ENCODE assay signal across 19 cellular contexts in the genomic region with DNA sequence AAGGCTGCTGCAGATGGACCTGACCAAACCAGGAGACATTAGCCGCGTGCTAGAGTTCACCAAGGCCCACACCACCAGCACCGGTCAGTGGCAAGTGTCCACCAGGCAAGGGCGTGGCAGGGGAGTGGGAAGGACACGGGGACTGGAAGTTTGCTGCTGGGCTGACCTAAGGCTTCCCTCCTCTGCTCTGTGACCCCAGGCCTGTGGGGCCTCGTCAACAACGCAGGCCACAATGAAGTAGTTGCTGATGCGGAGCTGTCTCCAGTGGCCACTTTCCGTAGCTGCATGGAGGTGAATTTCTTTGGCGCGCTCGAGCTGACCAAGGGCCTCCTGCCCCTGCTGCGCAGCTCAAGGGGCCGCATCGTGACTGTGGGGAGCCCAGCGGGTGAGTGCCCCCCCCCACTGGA. TPM values are rescaled to one million over a fixed set of nuclear protein-coding genes. Genes with fewer than 3 reads are reported as not detected.
DNase-seq lines count a peak whose midpoint lies in the region; ATAC-seq and TF ChIP-seq lines count a peak whose summit lies in the region.
"Had no signal": no experiment of that assay in that cellular context is flagged by ENCODE, and none has a peak within 500 bp of the region (broad histone marks: within the 10 kb centered on the region; RNA-seq: fewer than 3 reads in every experiment).

No MANE protein-coding gene starts in this region.

- H3K4me1 ChIP-seq in Caco-2: peaks cover 7% of the 10 kb centered on the region; the same call in 1 of the 2 replicates

- no peak overlapping the region for H3K4me3 Mint-ChIP-seq in CD14-positive monocyte
- no peak overlapping the region for H3K4me3 Mint-ChIP-seq in T-helper 17 cell
- H3K4me3 Mint-ChIP-seq in progenitor cell of endocrine pancreas (ENCODE audit: low read depth): no peak overlapping the region
- no peak overlapping the region for H3K4me3 Mint-ChIP-seq in Caco-2 (ENCODE audit: unreplicated experiment)
- no peak overlapping the region for H3K4me3 Mint-ChIP-seq in activated T-cell treated with anti-CD3 and anti-CD28 coated beads, Interleukin-2, amount 50 U/mL, for 72 hours

- intact Hi-C loops in CD14-positive monocyte (cut with micrococcal nuclease): no loop called here
- intact Hi-C loops in Caco-2 (cut with micrococcal nuclease; ENCODE audit: unreplicated experiment): no loop called here

- H3K9me3 Mint-ChIP-seq in CD14-positive monocyte: peaks cover 0 to 10% (median 0%) of the 10 kb centered on the region in 7 donors
- H3K9me3 Mint-ChIP-seq in progenitor cell of endocrine pancreas (ENCODE audit: low read depth): no peaks in the 10 kb centered on the region
- H3K9me3 Mint-ChIP-seq in Caco-2 (ENCODE audit: unreplicated experiment): no peaks in the 10 kb centered on the region
- no peaks in the 10 kb centered on the region for H3K9me3 Mint-ChIP-seq in activated T-cell treated with anti-CD3 and anti-CD28 coated beads, Interleukin-2, amount 50 U/mL, for 72 hours
- H3K9me3 Mint-ChIP-seq: CD4-positive, alpha-beta memory T cell had no signal

- ATAC-seq in T-helper 17 cell: no peak
- no peak for ATAC-seq in activated T-cell treated with anti-CD3 and anti-CD28 coated beads, Interleukin-2, amount 50 U/mL, for 72 hours (replicated peaks in 1 of 2)

- no peak for TF ChIP-seq CTCF in CD14-positive monocyte (IDR thresholded peaks at IDR 0.05)
- TF ChIP-seq CTCF in progenitor cell of endocrine pancreas (IDR thresholded peaks at IDR 0.05; ENCODE audit: unreplicated experiment): no peak
- TF ChIP-seq CTCF in Caco-2 (IDR thresholded peaks at IDR 0.05; ENCODE audit: insufficient read depth in 1 of 2, low read depth in 1 of 2, low read length in 1 of 2, severe bottlenecking in 1 of 2, unreplicated experiment in 1 of 2): no peak

- no peak overlapping the region for H3K4me3 ChIP-seq in Caco-2 (ENCODE audit: low read depth, low read length)

- H3K9me3 ChIP-seq in T-helper 17 cell (ENCODE audit: control insufficient read depth, low read length, poor library complexity, severe bottlenecking) (no peaks in the 10 kb centered on the region), Caco-2 (no peaks in the 10 kb centered on the region)

- H3K4me1 Mint-ChIP-seq in CD14-positive monocyte (peaks cover 27% of the 10 kb centered on the region), T-helper 17 cell (peaks cover 8% of the 10 kb centered on the region), progenitor cell of endocrine pancreas (ENCODE audit: low read depth) (peaks cover 13% of the 10 kb centered on the region), Caco-2 (ENCODE audit: low read depth, unreplicated experiment) (no peaks in the 10 kb centered on the region)
- peaks cover 16% of the 10 kb centered on the region for H3K4me1 Mint-ChIP-seq in activated T-cell treated with anti-CD3 and anti-CD28 coated beads, Interleukin-2, amount 50 U/mL, for 72 hours (ENCODE audit: low read depth)

- DNase-seq in CD14-positive monocyte (ENCODE audit: low spot score) (no peak), T-helper 17 cell (no peak), iPS-NIHi11 (ENCODE audit: low spot score) (peak; percentile 29), progenitor cell of endocrine pancreas (ENCODE audit: low spot score, unreplicated experiment) (no peak), Caco-2 (no peak), COLO829 (ENCODE audit: low spot score) (no peak)
- DNase-seq in activated T-cell treated with anti-CD3 and anti-CD28 coated beads, Interleukin-2, amount 50 U/mL, for 72 hours: no peak
- DNase-seq in effector CD8-positive, alpha-beta T cell (lab: John Stamatoyannopoulos, UW): no peak
- DNase-seq: CD4-positive, alpha-beta memory T cell; DMS79; NCI-H187; NCI-H226; NCI-H526; OCI-M1; RPMI8226; SIG-M5 had no signal

- BruUV-seq in Caco-2 (replicated peaks; lab: Mats Ljungman, UMichigan): no TSS peak

- POLR2A ChIA-PET in Caco-2 (lab: Charles Lee): no interaction called here

- H3K27ac Mint-ChIP-seq in CD14-positive monocyte (peak overlapping the region in 4 of 7 donors; percentile 33 to 83 (median 80)), T-helper 17 cell (peak overlapping the region; percentile 76), progenitor cell of endocrine pancreas (peak overlapping the region; percentile 49), Caco-2 (ENCODE audit: unreplicated experiment) (no peak overlapping the region)
- H3K27ac Mint-ChIP-seq in activated T-cell treated with anti-CD3 and anti-CD28 coated beads, Interleukin-2, amount 50 U/mL, for 72 hours: no peak overlapping the region

- H3K27me3 ChIP-seq in Caco-2 (replicated peaks; ENCODE audit: control insufficient read depth, insufficient read depth, low read length): no peaks in the 10 kb centered on the region

- peaks cover 5% of the 10 kb centered on the region for H3K36me3 ChIP-seq in Caco-2 (ENCODE audit: control insufficient read depth, insufficient read depth, low read length)

- H3K36me3 Mint-ChIP-seq in CD14-positive monocyte (peaks cover 51 to 72% of the 10 kb centered on the region in 2 donors), T-helper 17 cell (ENCODE audit: low read depth) (peaks cover 7% of the 10 kb centered on the region), progenitor cell of endocrine pancreas (ENCODE audit: insufficient read depth) (peaks cover 3% of the 10 kb centered on the region), Caco-2 (ENCODE audit: insufficient read depth, unreplicated experiment) (peaks cover 16% of the 10 kb centered on the region)
- H3K36me3 Mint-ChIP-seq in activated T-cell treated with anti-CD3 and anti-CD28 coated beads, Interleukin-2, amount 50 U/mL, for 72 hours (ENCODE audit: insufficient read depth in 2 of 2): peaks cover 0 to 2% of the 10 kb centered on the region in 2 donors

- H3K27me3 Mint-ChIP-seq in CD14-positive monocyte (ENCODE audit: low read depth in 3 of 3) (peaks cover 19 to 23% (median 20%) of the 10 kb centered on the region in 3 donors), T-helper 17 cell (no peaks in the 10 kb centered on the region), progenitor cell of endocrine pancreas (no peaks in the 10 kb centered on the region), Caco-2 (ENCODE audit: insufficient read depth, unreplicated experiment) (no peaks in the 10 kb centered on the region)
- H3K27me3 Mint-ChIP-seq in activated T-cell treated with anti-CD3 and anti-CD28 coated beads, Interleukin-2, amount 50 U/mL, for 72 hours (ENCODE audit: low read depth): no peaks in the 10 kb centered on the region

- CTCF ChIA-PET in Caco-2 (lab: Charles Lee): interaction anchor here (0.6 to 0.9 kb wide), 3 partner anchors 15 to 109 kb away, joined by 3 read pairs; partner anchors contain the start of gene TPPP3

RNA-seq across cellular contexts. Expression of gene HSD11B2, which starts 4.8 kb away (rescaled TPM):
- not detected for polyA plus RNA-seq in CD14-positive monocyte
- total RNA-seq in T-helper 17 cell (not detected), progenitor cell of endocrine pancreas (38.7 and 44.5 TPM in 2 replicates), Caco-2 (2022) (11.3 and 12.3 TPM in 2 replicates)
- total RNA-seq in activated T-cell treated with anti-CD3 and anti-CD28 coated beads, Interleukin-2, amount 50 U/mL, for 72 hours: 1 to 10 TPM in 1 of 2 donors, under 1 TPM in 1; 0.53 to 1.1 TPM
- total RNA-seq: CD4-positive, alpha-beta memory T cell had no signal

RNA-seq across cellular contexts. Expression of gene ZDHHC1, which starts 19.5 kb away (rescaled TPM):
- 10 to 100 TPM in 1 of 2 donors, 1 to 10 TPM in 1; 6.0 to 14.2 TPM for polyA plus RNA-seq in CD14-positive monocyte
- total RNA-seq in T-helper 17 cell (under 1 TPM in 1 of 2 donors, not detected in 1; 0.35 TPM), progenitor cell of endocrine pancreas (16.5 and 17.0 TPM in 2 replicates), Caco-2 (2022) (1.0 and 1.3 TPM in 2 replicates)
- total RNA-seq in activated T-cell treated with anti-CD3 and anti-CD28 coated beads, Interleukin-2, amount 50 U/mL, for 72 hours: 1 to 10 TPM; 1.9 to 2.1 TPM
- total RNA-seq: CD4-positive, alpha-beta memory T cell had no signal
- polyA plus RNA-seq: CD4-positive, alpha-beta memory T cell had no signal

RNA-seq across cellular contexts. Expression of gene TPPP3, which starts 42.5 kb away (rescaled TPM):
- 100 to 1,000 TPM in 1 of 2 donors, 10 to 100 TPM in 1; 63.1 to 123 TPM for polyA plus RNA-seq in CD14-positive monocyte
- total RNA-seq in T-helper 17 cell (under 1 TPM; 0.29 to 0.70 TPM), progenitor cell of endocrine pancreas (17.5 and 26.8 TPM in 2 replicates), Caco-2 (2022) (0.39 and 0.56 TPM in 2 replicates)
- under 1 TPM in 1 of 2 donors, not detected in 1; 0.16 TPM for total RNA-seq in activated T-cell treated with anti-CD3 and anti-CD28 coated beads, Interleukin-2, amount 50 U/mL, for 72 hours
- total RNA-seq: CD4-positive, alpha-beta memory T cell; H4 had no signal
- polyA plus RNA-seq: CD4-positive, alpha-beta memory T cell had no signal

RNA-seq across cellular contexts. Expression of gene ATP6V0D1, which starts 45.2 kb away (rescaled TPM):
- polyA plus RNA-seq in CD14-positive monocyte: 100 to 1,000 TPM; 631 to 687 TPM
- total RNA-seq in T-helper 17 cell (10 to 100 TPM; 76.4 to 87.5 TPM), progenitor cell of endocrine pancreas (65.3 and 67.5 TPM in 2 replicates), Caco-2 (2022) (107 and 110 TPM in 2 replicates)
- 10 to 100 TPM; 27.9 to 28.1 TPM for total RNA-seq in activated T-cell treated with anti-CD3 and anti-CD28 coated beads, Interleukin-2, amount 50 U/mL, for 72 hours

RNA-seq across cellular contexts. Expression of gene AGRP, which starts 47.6 kb away (rescaled TPM):
- polyA plus RNA-seq in CD14-positive monocyte: under 1 TPM; 0.32 to 0.54 TPM
- total RNA-seq in T-helper 17 cell: not detected
- not detected in 2 replicates for total RNA-seq in progenitor cell of endocrine pancreas
- not detected in 2 replicates for total RNA-seq in Caco-2 (2022)
- not detected for total RNA-seq in activated T-cell treated with anti-CD3 and anti-CD28 coated beads, Interleukin-2, amount 50 U/mL, for 72 hours
- total RNA-seq: A673; CD4-positive, alpha-beta memory T cell; H4; LHCN-M2 had no signal
- polyA plus RNA-seq: CD4-positive, alpha-beta memory T cell had no signal

Comparison
In these comparisons a context has a peak if more than half of its experiments do, and no peak if none do; other contexts are left out.
1. H3K27ac Mint-ChIP-seq: peak in CD14-positive monocyte (4 of 7), T-helper 17 cell (single experiment) and progenitor cell of endocrine pancreas (single experiment); none in Caco-2 (single experiment) and activated T-cell treated with anti-CD3 and anti-CD28 coated beads, Interleukin-2, amount 50 U/mL, for 72 hours (single experiment).
2. RNA of gene TPPP3, which starts 42.5 kb away (total RNA-seq): 17.5 to 26.8 TPM in progenitor cell of endocrine pancreas; 0.29 to 0.70 TPM in T-helper 17 cell, 0.39 to 0.56 TPM in Caco-2 and 0.16 TPM in activated T-cell treated with anti-CD3 and anti-CD28 coated beads, Interleukin-2, amount 50 U/mL, for 72 hours; every median in the first group is over 10 times any median in the second.